10 cellular contexts compared by ENCODE assay signal in the genomic region with DNA sequence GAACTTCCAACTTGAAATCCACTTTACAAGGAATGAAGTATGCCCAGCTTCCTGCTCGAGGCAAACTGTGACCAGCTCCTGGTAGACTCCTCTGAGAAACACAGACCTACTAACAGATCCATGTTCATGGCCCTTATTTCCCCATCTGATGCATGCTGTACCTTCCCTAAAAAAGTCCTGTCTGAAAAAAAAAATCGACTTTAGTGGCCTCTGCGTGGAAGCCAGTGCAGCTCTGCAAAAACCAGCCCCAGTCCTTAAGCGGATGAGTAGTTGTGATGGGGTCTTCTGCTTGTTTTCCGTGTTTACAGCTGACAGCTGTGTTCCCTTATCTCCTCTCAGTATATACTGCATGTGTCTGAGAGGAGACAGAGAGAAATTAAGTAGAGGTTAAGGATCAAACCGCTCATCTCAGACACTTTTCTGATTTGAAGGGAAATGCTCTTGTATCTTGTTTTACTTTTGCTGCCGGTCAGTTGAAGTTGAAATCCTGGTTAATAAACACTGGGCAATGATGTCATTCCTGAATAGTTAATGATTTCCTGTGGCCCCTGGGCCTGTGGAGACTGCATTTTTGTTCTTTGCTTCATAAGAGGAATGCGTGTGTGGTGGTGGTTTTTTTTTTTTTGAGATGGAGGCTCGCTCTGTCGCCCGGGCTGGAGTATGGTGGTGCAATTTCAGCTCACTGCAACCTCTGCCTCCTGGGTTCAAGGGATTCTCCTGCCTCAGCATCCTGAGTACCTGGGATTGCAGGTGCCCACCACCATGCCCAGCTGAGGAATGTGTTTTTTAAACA.
DNase-seq lines count a peak whose midpoint lies in the region; ATAC-seq and TF ChIP-seq lines count a peak whose summit lies in the region.
"Had no signal": no experiment of that assay in that cellular context is flagged by ENCODE, and none has a peak within 500 bp of the region (broad histone marks: within the 10 kb centered on the region; RNA-seq: fewer than 3 reads in every experiment).

No MANE protein-coding gene starts in this region.

- peak overlapping the region; percentile 92 for H3K27ac Mint-ChIP-seq in progenitor cell of endocrine pancreas

- WGBS in stomach, 5 donors, result 27 to 39% (median 34%) methylated on average over 11 of the region's 11 CpGs

- H3K9me3 Mint-ChIP-seq in progenitor cell of endocrine pancreas (ENCODE audit: low read depth), result no peaks in the 10 kb centered on the region
- H3K9me3 Mint-ChIP-seq: activated T-cell treated with anti-CD3 and anti-CD28 coated beads, Interleukin-2, amount 50 U/mL, for 72 hours had no signal

- TF ChIP-seq POLR2A in stomach (IDR thresholded peaks at IDR 0.05), result no peak

- no peaks in the 10 kb centered on the region for H3K27me3 Mint-ChIP-seq in progenitor cell of endocrine pancreas

- H3K4me1 ChIP-seq in stomach, result peaks cover 0 to 21% (median 5%) of the 10 kb centered on the region in 4 donors
- H3K4me1 ChIP-seq: HAP-1 had no signal

- intact Hi-C loops in stomach (cut with DNase I; ENCODE audit: low total_unique reads), result no loop called here

- DNase-seq in DMS53 (lab: John Stamatoyannopoulos, UW), result peak; percentile 71
- peak; percentile 54 for DNase-seq in SW480 (ENCODE audit: low spot score)
- DNase-seq in foreskin fibroblast, result peak; percentile 80 to 86
- DNase-seq in progenitor cell of endocrine pancreas (ENCODE audit: low spot score, unreplicated experiment), result no peak
- no peak for DNase-seq in stomach
- DNase-seq in stimulated activated naive CD4-positive, alpha-beta T cell treated with Interleukin-2 at 50 U/mL for 16 hours (lab: John Stamatoyannopoulos, UW), result no peak
- DNase-seq in NOMO-1 (lab: John Stamatoyannopoulos, UW; ENCODE audit: unreplicated experiment in 2 of 2), result no peak
- DNase-seq: activated T-cell treated with anti-CD3 and anti-CD28 coated beads, Interleukin-2, amount 50 U/mL, for 72 hours had no signal

- H3K4me3 ChIP-seq in foreskin fibroblast (ENCODE audit: low read depth in 1 of 2, low read length in 2 of 2) (peak overlapping the region; percentile 1 to 19), stomach (no peak overlapping the region)
- H3K4me3 ChIP-seq: HAP-1 had no signal

- H3K4me1 Mint-ChIP-seq in progenitor cell of endocrine pancreas (ENCODE audit: low read depth), result peaks cover 27% of the 10 kb centered on the region

- peaks cover 10% of the 10 kb centered on the region for H3K36me3 Mint-ChIP-seq in progenitor cell of endocrine pancreas (ENCODE audit: insufficient read depth)

- H3K4me3 Mint-ChIP-seq in progenitor cell of endocrine pancreas (ENCODE audit: low read depth), result peak overlapping the region; percentile 40
- H3K4me3 Mint-ChIP-seq: activated T-cell treated with anti-CD3 and anti-CD28 coated beads, Interleukin-2, amount 50 U/mL, for 72 hours had no signal

- no peak for ATAC-seq in HG02981 (IDR thresholded peaks at IDR 0.05; ENCODE audit: unreplicated experiment)
- ATAC-seq: activated T-cell treated with anti-CD3 and anti-CD28 coated beads, Interleukin-2, amount 50 U/mL, for 72 hours had no signal

- no peaks in the 10 kb centered on the region for H3K9me3 ChIP-seq in stomach
- H3K9me3 ChIP-seq: HAP-1 had no signal

- peak overlapping the region in 1 of 5 donors; percentile 10 for H3K27ac ChIP-seq in stomach

- H3K27me3 ChIP-seq in stomach, result no peaks in the 10 kb centered on the region

- TF ChIP-seq CTCF in foreskin fibroblast (IDR thresholded peaks at IDR 0.05; ENCODE audit: low read depth, low read length), result no peak
- TF ChIP-seq CTCF in progenitor cell of endocrine pancreas (IDR thresholded peaks at IDR 0.05; ENCODE audit: unreplicated experiment), result no peak
- no peak for TF ChIP-seq CTCF in stomach (IDR thresholded peaks at IDR 0.05)

- peaks cover 0 to 33% (median 30%) of the 10 kb centered on the region in 4 donors for H3K36me3 ChIP-seq in stomach
- H3K36me3 ChIP-seq: HAP-1 had no signal

- no peak for TF ChIP-seq EP300 in stomach (IDR thresholded peaks at IDR 0.05)

Comparison
In these comparisons a context has a peak if more than half of its experiments do, and no peak if none do; other contexts are left out.
1. DNase-seq: peak in DMS53 (single experiment), SW480 (single experiment) and foreskin fibroblast (2 of 2); none in progenitor cell of endocrine pancreas (single experiment), stomach (single experiment), stimulated activated naive CD4-positive, alpha-beta T cell treated with Interleukin-2 at 50 U/mL for 16 hours (single experiment) and NOMO-1 (0 of 2).
2. H3K4me3 ChIP-seq: peak in foreskin fibroblast (2 of 2); none in stomach (0 of 4).